20 cellular contexts compared by ENCODE assay signal in the genomic region with DNA sequence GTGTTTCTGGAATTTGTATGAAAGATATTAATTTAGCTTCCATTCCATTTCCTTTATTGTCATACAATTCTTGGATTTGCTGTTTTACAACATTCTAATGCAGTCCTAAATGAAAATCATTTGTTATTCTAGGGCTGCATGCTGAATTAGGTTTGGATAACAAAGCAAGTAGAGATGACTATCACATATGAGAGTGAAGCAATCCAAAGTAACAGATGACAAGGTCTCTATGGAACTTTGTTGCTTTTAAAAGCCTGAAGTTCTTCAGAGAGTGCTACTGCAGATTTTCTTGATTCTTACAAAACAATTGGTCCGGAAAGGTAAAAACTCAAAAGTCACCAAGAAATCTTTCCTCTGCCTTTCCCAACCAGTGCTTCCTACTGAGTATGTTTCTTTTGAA.
"Had no signal": no experiment of that assay in that cellular context is flagged by ENCODE, and none has a peak within 500 bp of the region (broad histone marks: within the 10 kb centered on the region; RNA-seq: fewer than 3 reads in every experiment).

No MANE protein-coding gene starts in this region.

- H3K4me3 ChIP-seq: hepatocyte, left lung, mucosa of descending colon, skin epidermis had no signal

- ATAC-seq: activated CD8-positive, alpha-beta memory T cell treated with anti-CD3 and anti-CD28 coated beads, Interleukin-2, amount 10 ng/mL, durations not matched to agents 7 days and 5 days; activated naive CD8-positive, alpha-beta T cell treated with anti-CD3 and anti-CD28 coated beads, Interleukin-2, amount 50 U/mL, for 24 hours; left lung; mucosa of descending colon; naive thymus-derived CD4-positive, alpha-beta T cell; stimulated activated naive CD8-positive, alpha-beta T cell treated with anti-CD3 and anti-CD28 coated beads, Interleukin-15, Interleukin-2, amounts not matched to agents 100 U/mL and 50 U/mL, for 24 hours had no signal

- DNase-seq: activated CD4-positive, alpha-beta T cell treated with anti-CD3 and anti-CD28 coated beads for 1 hour; activated CD4-positive, alpha-beta T cell treated with anti-CD3 and anti-CD28 coated beads, Interleukin-2, amount 50 U/mL, for 48 hours; activated CD8-positive, alpha-beta memory T cell treated with anti-CD3 and anti-CD28 coated beads, Interleukin-2, amount 10 ng/mL, durations not matched to agents 7 days and 5 days; activated naive CD4-positive, alpha-beta T cell treated with anti-CD3 and anti-CD28 coated beads for 36 hours; activated naive CD8-positive, alpha-beta T cell treated with anti-CD3 and anti-CD28 coated beads, Interleukin-2, amount 50 U/mL, for 24 hours; activated T-cell treated with anti-CD3 and anti-CD28 coated beads, Interleukin-2, amount 50 U/mL, for 1 hour; dermis blood vessel endothelial cell; kidney; left lung; mucosa of descending colon; naive thymus-derived CD4-positive, alpha-beta T cell; posterior cingulate gyrus; stimulated activated CD4-positive, alpha-beta T cell treated with anti-CD3 and anti-CD28 coated beads, Interleukin-4, amount 100 ng/mL, for 24 hours; stimulated activated CD8-positive, alpha-beta memory T cell treated with anti-CD3 and anti-CD28 coated beads, Interleukin-4, amount 100 ng/mL, for 48 hours; stimulated activated naive CD8-positive, alpha-beta T cell treated with anti-CD3 and anti-CD28 coated beads, Interleukin-15, Interleukin-2, amounts not matched to agents 100 U/mL and 50 U/mL, for 24 hours; T-helper 1 cell; T1000 had no signal

- FAIRE-seq: bronchial epithelial cell had no signal
